ENCODE assay signal across 14 cellular contexts in genomic region chr19:14559916-14560775, GRCh38. TPM values are rescaled to one million over a fixed set of nuclear protein-coding genes. Genes with fewer than 3 reads are reported as not detected.
DNase-seq lines count a peak whose midpoint lies in the region; ATAC-seq and TF ChIP-seq lines count a peak whose summit lies in the region.
"Had no signal": no experiment of that assay in that cellular context is flagged by ENCODE, and none has a peak within 500 bp of the region (broad histone marks: within the 10 kb centered on the region; RNA-seq: fewer than 3 reads in every experiment).

No MANE protein-coding gene starts in this region.

- no peak overlapping the region for H3K4me3 ChIP-seq in AG04450 (ENCODE audit: low read depth, low read length)
- H3K4me3 ChIP-seq in MG63, result no peak overlapping the region
- H3K4me3 ChIP-seq: K562 had no signal

- CTCF ChIA-PET in AG04450 (lab: Charles Lee), result no interaction called here

- peak overlapping the region; percentile 93 for H3K27ac Mint-ChIP-seq in endothelial cell (ENCODE audit: unreplicated experiment)
- H3K27ac Mint-ChIP-seq in natural killer cell treated with Interleukin-12 subunit alpha and Interleukin-12 subunit beta and Interleukin-15 and Interleukin-18, amount 100 ng/mL, for 72 hours, result peak overlapping the region; percentile 60 to 76

- H3K4me1 Mint-ChIP-seq in endothelial cell (ENCODE audit: unreplicated experiment), result peaks cover 11% of the 10 kb centered on the region
- H3K4me1 Mint-ChIP-seq in natural killer cell treated with Interleukin-12 subunit alpha and Interleukin-12 subunit beta and Interleukin-15 and Interleukin-18, amount 100 ng/mL, for 72 hours (ENCODE audit: low read depth in 2 of 2), result peaks cover 26 to 38% of the 10 kb centered on the region in 2 donors

- DNase-seq in AG04450 (ENCODE audit: low read depth, low spot score), result no peak
- peak; percentile 73 for DNase-seq in MG63
- DNase-seq in endothelial cell (ENCODE audit: low spot score), result peak; percentile 27
- DNase-seq in natural killer cell treated with Interleukin-12 subunit alpha and Interleukin-12 subunit beta and Interleukin-15 and Interleukin-18, amount 100 ng/mL, for 72 hours (ENCODE audit: low spot score), result no peak
- DNase-seq in stimulated activated CD4-positive, alpha-beta T cell treated with anti-CD3 and anti-CD28 coated beads, Interleukin-12 subunit alpha, Interleukin-12 subunit beta, amount 100 ng/mL, for 4 hours, result no peak
- no peak for DNase-seq in NCI-H2081 treated with DMSO at 0.1 percent for 48 hours (lab: John Stamatoyannopoulos, UW)
- DNase-seq in NCI-H1092 (lab: John Stamatoyannopoulos, UW), result no peak
- DNase-seq: activated CD8-positive, alpha-beta memory T cell treated with anti-CD3 and anti-CD28 coated beads, Interleukin-2, amount 50 U/mL, for 4 hours; BE2C; naive B cell; NCI-H226 had no signal

- H3K27ac ChIP-seq in AG04450 (ENCODE audit: low read depth, low read length), result peak overlapping the region; percentile 11

- ATAC-seq in natural killer cell treated with Interleukin-12 subunit alpha and Interleukin-12 subunit beta and Interleukin-15 and Interleukin-18, amount 100 ng/mL, for 72 hours, result no peak
- no peak for ATAC-seq in GM18909 (IDR thresholded peaks at IDR 0.05; ENCODE audit: poor library complexity, unreplicated experiment)
- ATAC-seq: K562 had no signal

- H3K36me3 Mint-ChIP-seq in endothelial cell (ENCODE audit: low read depth, unreplicated experiment), result no peaks in the 10 kb centered on the region
- H3K36me3 Mint-ChIP-seq in natural killer cell treated with Interleukin-12 subunit alpha and Interleukin-12 subunit beta and Interleukin-15 and Interleukin-18, amount 100 ng/mL, for 72 hours, result no peaks in the 10 kb centered on the region
- H3K36me3 Mint-ChIP-seq: naive B cell had no signal

- H3K27me3 ChIP-seq in AG04450 (ENCODE audit: control insufficient read depth, insufficient read depth, low read length) (no peaks in the 10 kb centered on the region), MG63 (no peaks in the 10 kb centered on the region)
- H3K27me3 ChIP-seq: BE2C had no signal

- H3K27me3 Mint-ChIP-seq in endothelial cell (ENCODE audit: unreplicated experiment), result peaks cover 3% of the 10 kb centered on the region
- no peaks in the 10 kb centered on the region for H3K27me3 Mint-ChIP-seq in natural killer cell treated with Interleukin-12 subunit alpha and Interleukin-12 subunit beta and Interleukin-15 and Interleukin-18, amount 100 ng/mL, for 72 hours
- H3K27me3 Mint-ChIP-seq: central memory CD8-positive, alpha-beta T cell; naive B cell had no signal

- POLR2A ChIA-PET in AG04450 (lab: Yijun Ruan, JAX), result no interaction called here

- H3K9me3 ChIP-seq in AG04450 (ENCODE audit: control insufficient read depth, insufficient read depth, low read length) (peaks cover 9% of the 10 kb centered on the region; the same call in 1 of the 2 replicates), MG63 (no peaks in the 10 kb centered on the region)
- H3K9me3 ChIP-seq: BE2C had no signal

- no peak overlapping the region for H3K4me3 Mint-ChIP-seq in endothelial cell (ENCODE audit: unreplicated experiment)
- no peak overlapping the region for H3K4me3 Mint-ChIP-seq in natural killer cell treated with Interleukin-12 subunit alpha and Interleukin-12 subunit beta and Interleukin-15 and Interleukin-18, amount 100 ng/mL, for 72 hours
- H3K4me3 Mint-ChIP-seq: central memory CD8-positive, alpha-beta T cell; naive B cell had no signal

- no peak for TF ChIP-seq CTCF in AG04450 (IDR thresholded peaks at IDR 0.05; ENCODE audit: low read depth, low read length)
- no peak for TF ChIP-seq CTCF in endothelial cell (IDR thresholded peaks at IDR 0.05; ENCODE audit: unreplicated experiment)

- no peaks in the 10 kb centered on the region for H3K9me3 Mint-ChIP-seq in endothelial cell (ENCODE audit: unreplicated experiment)
- no peaks in the 10 kb centered on the region for H3K9me3 Mint-ChIP-seq in natural killer cell treated with Interleukin-12 subunit alpha and Interleukin-12 subunit beta and Interleukin-15 and Interleukin-18, amount 100 ng/mL, for 72 hours
- H3K9me3 Mint-ChIP-seq: central memory CD8-positive, alpha-beta T cell; naive B cell had no signal

- H3K36me3 ChIP-seq in MG63, result peaks cover 31% of the 10 kb centered on the region

RNA-seq across cellular contexts. Expression of gene NDUFB7, which starts 11.7 kb away (rescaled TPM):
- polyA plus RNA-seq in AG04450 (2011; rRNA removed), result 97.3 and 164 TPM in 2 replicates
- polyA minus RNA-seq in AG04450 (2011; rRNA and poly(A)+ RNA removed), result 14.0 and 16.8 TPM in 2 replicates
- 487 and 678 TPM in 2 replicates for total RNA-seq in MG63 (2014; rRNA removed; shearing (Covaris generic); ENCODE audit: low replicate concordance)
- total RNA-seq in endothelial cell (ENCODE audit: unreplicated experiment), result 122 TPM
- total RNA-seq in natural killer cell treated with Interleukin-12 subunit alpha and Interleukin-12 subunit beta and Interleukin-15 and Interleukin-18, amount 100 ng/mL, for 72 hours, result 100 to 1,000 TPM; 109 to 167 TPM

RNA-seq across cellular contexts. Expression of gene CLEC17A, which starts 22.7 kb away (rescaled TPM):
- polyA plus RNA-seq in AG04450 (2011; rRNA removed), result not detected in 2 replicates
- polyA minus RNA-seq in AG04450 (2011; rRNA and poly(A)+ RNA removed), result not detected in 2 replicates
- not detected in 2 replicates for total RNA-seq in MG63 (2014; rRNA removed; shearing (Covaris generic); ENCODE audit: low replicate concordance)
- not detected for total RNA-seq in endothelial cell (ENCODE audit: unreplicated experiment)
- total RNA-seq in natural killer cell treated with Interleukin-12 subunit alpha and Interleukin-12 subunit beta and Interleukin-15 and Interleukin-18, amount 100 ng/mL, for 72 hours, result under 1 TPM in 1 of 2 donors, not detected in 1; 0.28 TPM
- total RNA-seq: K562 had no signal

RNA-seq across cellular contexts. Expression of gene TECR, which starts 30.8 kb away (rescaled TPM):
- 59.6 and 70.2 TPM in 2 replicates for polyA plus RNA-seq in AG04450 (2011; rRNA removed)
- polyA minus RNA-seq in AG04450 (2011; rRNA and poly(A)+ RNA removed), result 113 and 191 TPM in 2 replicates
- total RNA-seq in MG63 (2014; rRNA removed; shearing (Covaris generic); ENCODE audit: low replicate concordance), result 143 and 165 TPM in 2 replicates
- total RNA-seq in endothelial cell (ENCODE audit: unreplicated experiment), result 116 TPM
- total RNA-seq in natural killer cell treated with Interleukin-12 subunit alpha and Interleukin-12 subunit beta and Interleukin-15 and Interleukin-18, amount 100 ng/mL, for 72 hours, result 100 to 1,000 TPM in 1 of 2 donors, 10 to 100 TPM in 1; 74.0 to 110 TPM

RNA-seq across cellular contexts. Expression of gene DNAJB1, which starts 41.9 kb away (rescaled TPM):
- polyA plus RNA-seq in AG04450 (2011; rRNA removed), result 80.6 and 88.3 TPM in 2 replicates
- 48.1 and 49.1 TPM in 2 replicates for polyA minus RNA-seq in AG04450 (2011; rRNA and poly(A)+ RNA removed)
- 133 and 164 TPM in 2 replicates for total RNA-seq in MG63 (2014; rRNA removed; shearing (Covaris generic); ENCODE audit: low replicate concordance)
- total RNA-seq in endothelial cell (ENCODE audit: unreplicated experiment), result 45.7 TPM
- total RNA-seq in natural killer cell treated with Interleukin-12 subunit alpha and Interleukin-12 subunit beta and Interleukin-15 and Interleukin-18, amount 100 ng/mL, for 72 hours, result 10 to 100 TPM; 65.3 to 68.8 TPM

Comparison
In these comparisons a context has a peak if more than half of its experiments do, and no peak if none do; other contexts are left out.
1. DNase-seq: peak in MG63 (single experiment) and endothelial cell (single experiment); none in AG04450 (single experiment), natural killer cell treated with Interleukin-12 subunit alpha and Interleukin-12 subunit beta and Interleukin-15 and Interleukin-18, amount 100 ng/mL, for 72 hours (single experiment), stimulated activated CD4-positive, alpha-beta T cell treated with anti-CD3 and anti-CD28 coated beads, Interleukin-12 subunit alpha, Interleukin-12 subunit beta, amount 100 ng/mL, for 4 hours (single experiment), NCI-H2081 treated with DMSO at 0.1 percent for 48 hours (single experiment) and NCI-H1092 (single experiment).